ENCODE assay signal across 8 cellular contexts in the genomic region with DNA sequence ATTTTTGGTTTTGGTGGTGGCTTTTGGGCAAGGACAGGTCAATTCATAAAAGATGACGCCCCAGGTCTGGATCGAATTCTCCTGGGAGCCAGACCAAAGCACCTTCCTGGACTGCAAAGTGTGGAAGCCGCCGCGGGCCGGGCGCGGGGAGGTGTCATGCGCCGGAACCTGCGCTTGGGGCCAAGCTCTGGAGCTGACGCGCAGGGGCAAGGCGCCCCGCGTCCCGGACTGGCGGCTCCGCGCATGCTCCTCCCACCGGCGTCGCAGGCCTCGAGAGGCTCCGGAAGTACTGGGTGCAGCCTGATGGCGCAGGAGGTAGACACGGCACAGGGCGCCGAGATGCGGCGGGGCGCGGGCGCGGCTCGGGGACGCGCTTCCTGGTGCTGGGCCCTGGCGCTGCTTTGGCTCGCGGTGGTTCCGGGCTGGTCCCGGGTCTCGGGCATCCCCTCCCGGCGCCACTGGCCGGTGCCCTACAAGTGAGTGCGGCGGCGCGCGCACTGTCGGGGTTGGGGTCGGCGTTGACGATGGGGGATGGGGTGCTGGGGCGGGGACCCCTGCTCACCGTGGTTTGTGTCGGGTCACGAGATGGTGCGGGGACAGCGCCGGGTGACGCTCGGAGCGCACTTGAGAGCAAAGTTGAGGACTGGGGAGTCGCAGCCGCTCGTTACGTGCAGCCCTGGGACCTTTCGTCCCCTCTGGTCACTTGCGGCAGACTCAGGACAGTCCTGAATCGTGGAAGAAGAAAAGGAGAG. TPM values are rescaled to one million over a fixed set of nuclear protein-coding genes. Genes with fewer than 3 reads are reported as not detected.
DNase-seq lines count a peak whose midpoint lies in the region; ATAC-seq and TF ChIP-seq lines count a peak whose summit lies in the region.

CLN5 (plus strand) TSS at position 286 of the 752 bp plus-strand sequence; CDS start at position 304, 18 bp downstream.

- H3K4me1 ChIP-seq in HUES6 (ENCODE audit: control insufficient read depth, insufficient read depth, low read length) (peaks cover 6% of the 10 kb centered on the region; the same call in 1 of the 2 replicates), OCI-LY7 (ENCODE audit: insufficient read depth, low read length, poor library complexity, severe bottlenecking) (peaks cover 10% of the 10 kb centered on the region)

- H3K9me3 ChIP-seq in HUES6 (ENCODE audit: control insufficient read depth, insufficient read depth, low read depth, low read length) (no peaks in the 10 kb centered on the region), OCI-LY7 (ENCODE audit: low read length) (no peaks in the 10 kb centered on the region)

- H3K27me3 ChIP-seq in HUES6 (ENCODE audit: control insufficient read depth, insufficient read depth, low read length) = no peaks in the 10 kb centered on the region; the same call in 1 of the 2 replicates

- intact Hi-C loops in OCI-LY7 (cut with micrococcal nuclease; ENCODE audit: unreplicated experiment) = loop anchor here (1.0 to 5.0 kb wide), 3 partner anchors 35 to 515 kb away; partner anchors contain the start of gene FBXL3

- CTCF ChIA-PET in OCI-LY7 (lab: Charles Lee; ENCODE audit: unreplicated experiment) = interaction anchor here (1.4 kb wide), 1 partner anchor 10 kb away, joined by 4 read pairs; no protein-coding TSS in a partner anchor

- H3K9me2 ChIP-seq in OCI-LY7 (ENCODE audit: insufficient read depth, low read length) = no peaks in the 10 kb centered on the region

- H3K4me3 ChIP-seq in HUES6 (ENCODE audit: low read depth, low read length) (peak within 1 kb of the TSS; percentile 93), OCI-LY7 (ENCODE audit: low read depth, low read length, poor library complexity, severe bottlenecking) (peak within 1 kb of the TSS; percentile 79)

- peak within 1 kb of the TSS; percentile 76 for H3K9ac ChIP-seq in HUES6 (ENCODE audit: low read length)

- H3K4me2 ChIP-seq in OCI-LY7 (ENCODE audit: low read length) = peak within 1 kb of the TSS; percentile 93

- H4K20me1 ChIP-seq in OCI-LY7 (ENCODE audit: insufficient read depth, low read length) = no peaks in the 10 kb centered on the region

- H3K36me3 ChIP-seq in HUES6 (ENCODE audit: control insufficient read depth, insufficient read depth, low read length) (peaks cover 9% of the 10 kb centered on the region), OCI-LY7 (ENCODE audit: insufficient read depth, low read length) (peaks cover 12% of the 10 kb centered on the region; the same call in 1 of the 2 replicates)

- H3K27ac ChIP-seq in HUES6 (ENCODE audit: low read depth, low read length) = peak within 1 kb of the TSS; percentile 35; the same call in 1 of the 2 replicates
- H3K27ac ChIP-seq in OCI-LY7 (ENCODE audit: low read depth, low read length, poor library complexity, severe bottlenecking) = peak within 1 kb of the TSS; percentile 27

- H2AFZ ChIP-seq in OCI-LY7 (ENCODE audit: low read length) = peak within 1 kb of the TSS; percentile 99

- no peak for TF ChIP-seq CTCF in OCI-LY7 (conservative IDR thresholded peaks at IDR 0.05; ENCODE audit: low read length)

- H3K79me2 ChIP-seq in OCI-LY7 (ENCODE audit: insufficient read depth, low read depth, low read length) = no peaks in the 10 kb centered on the region

- peak; percentile 94 for ATAC-seq in GM21447 (IDR thresholded peaks at IDR 0.05; ENCODE audit: unreplicated experiment)

- POLR2A ChIA-PET in OCI-LY7 (lab: Charles Lee) = interaction anchor here (0.6 to 3.8 kb wide), 10 partner anchors 10 to 1449 kb away, joined by 3 to 28 read pairs (median 5); partner anchors contain the start of gene FBXL3

- DNase-seq in DMS 273 (lab: John Stamatoyannopoulos, UW; ENCODE audit: unreplicated experiment) (peak; percentile 94), OCI-LY7 (ENCODE audit: low spot score) (peak; percentile 96), activated T-cell treated with anti-CD3 and anti-CD28 coated beads for 24 hours (ENCODE audit: low read depth) (peak; percentile 92), epidermal melanocyte (ENCODE audit: insufficient read length, low spot score) (peak; percentile 86), middle frontal gyrus (ENCODE audit: extremely low spot score, low spot score) (peak; percentile 90)
- peak; percentile 88 to 93 for DNase-seq in stimulated activated CD8-positive, alpha-beta memory T cell treated with anti-CD3 and anti-CD28 coated beads, Interleukin-2, amount 100 ng/mL, for 1 hour (ENCODE audit: low read depth in 2 of 2)

- BruUV-seq in OCI-LY7 (replicated peaks; lab: Mats Ljungman, UMichigan) = no TSS peak

RNA-seq across cellular contexts. Expression of gene CLN5, which starts in this region (rescaled TPM):
- 10.1 and 11.7 TPM in 2 replicates for total RNA-seq in OCI-LY7 (2014; rRNA removed; shearing (Covaris generic))
- 12.7 and 13.2 TPM in 2 replicates for total RNA-seq in OCI-LY7 (2022)

Comparison
In these comparisons a context has a peak if more than half of its experiments do, and no peak if none do; other contexts are left out.
1. Peak in every context shown above with its lines: DNase-seq, ATAC-seq, H3K4me3 ChIP-seq and H3K27ac ChIP-seq.